ENCODE assay signal across 1 cellular context in genomic region chr9:124659099-124659659, GRCh38.
TF ChIP-seq lines count a peak whose summit lies in the region.

No MANE protein-coding gene starts in this region.

TF ChIP-seq in K562, 482 proteins besides CTCF, POLR2A, EP300 and RAD21 (continued from another document and continues in another):
- TF ChIP-seq ETS2 (tag; IDR thresholded peaks at IDR 0.05; ENCODE audit: borderline replicate concordance, poor library complexity, severe bottlenecking) (no peak), SNIP1 (IDR thresholded peaks at IDR 0.05; ENCODE audit: low read depth) (no peak), TRIM24 (IDR thresholded peaks at IDR 0.05) (no peak), MEF2A (IDR thresholded peaks at IDR 0.05; ENCODE audit: control insufficient read depth, low read depth, low read length) (no peak), MAZ (CRISPR knock-in tag; conservative IDR thresholded peaks at IDR 0.05 in 1 of 2, IDR thresholded peaks at IDR 0.05 in 1 of 2) (peak; percentile 49 to 61; a peak in 3 of 4 replicates), ZNF282 (CRISPR knock-in tag; IDR thresholded peaks at IDR 0.05) (no peak), ZNF146 (CRISPR knock-in tag; IDR thresholded peaks at IDR 0.05; ENCODE audit: unreplicated experiment) (no peak), SREBF2 (CRISPR knock-in tag; IDR thresholded peaks at IDR 0.05) (no peak), RBM17 (IDR thresholded peaks at IDR 0.05; ENCODE audit: borderline replicate concordance, low read depth, low read length) (no peak), ZNF41 (CRISPR knock-in tag; conservative IDR thresholded peaks at IDR 0.05) (no peak), ZSCAN29 (IDR thresholded peaks at IDR 0.05) (no peak), HDAC8 (tag; IDR thresholded peaks at IDR 0.05) (no peak), GATA2 (CRISPR knock-in tag; IDR thresholded peaks at IDR 0.05) (peak; percentile 27), SP1 (CRISPR knock-in tag; IDR thresholded peaks at IDR 0.05) (0 out of 2 replicates have a peak, but pooled peaks have one; percentile 32), DACH1 (IDR thresholded peaks at IDR 0.05; ENCODE audit: partially characterized antibody) (peak; percentile 44), SRSF9 (IDR thresholded peaks at IDR 0.05; ENCODE audit: borderline replicate concordance, low read depth, low read length) (no peak), BACH1 (tag; IDR thresholded peaks at IDR 0.05) (no peak), DEAF1 (CRISPR knock-in tag; IDR thresholded peaks at IDR 0.05) (no peak), NFYB (IDR thresholded peaks at IDR 0.05; ENCODE audit: extremely low read depth, insufficient read length) (no peak), MYBL2 (IDR thresholded peaks at IDR 0.05; ENCODE audit: low read depth) (no peak; the same call in 1 of the 2 replicates), MYBL2 (CRISPR knock-in tag; IDR thresholded peaks at IDR 0.05; ENCODE audit: borderline replicate concordance) (no peak), HDGF (IDR thresholded peaks at IDR 0.05) (no peak), ZNF133 (CRISPR knock-in tag; IDR thresholded peaks at IDR 0.05) (no peak), MCM7 (IDR thresholded peaks at IDR 0.05) (no peak), TEAD4 (IDR thresholded peaks at IDR 0.05; ENCODE audit: low read length) (peak; percentile 74; the same call in 1 of the 2 replicates), TEAD4 (CRISPR knock-in tag; IDR thresholded peaks at IDR 0.05; ENCODE audit: borderline replicate concordance) (no peak), GABPA (tag; conservative IDR thresholded peaks at IDR 0.05; ENCODE audit: low read depth) (peak; percentile 53; the same call in 1 of the 2 replicates), TCF3 (CRISPR knock-in tag; IDR thresholded peaks at IDR 0.05) (peak; percentile 75), NCOA1 (IDR thresholded peaks at IDR 0.05; ENCODE audit: low read depth) (no peak; the same call in 1 of the 2 replicates), TRIM28 (IDR thresholded peaks at IDR 0.05) (no peak), ZNF274 (IDR thresholded peaks at IDR 0.05; ENCODE audit: borderline replicate concordance, low read depth, low read length) (no peak), ZSCAN32 (CRISPR knock-in tag; IDR thresholded peaks at IDR 0.05) (no peak), HSF4 (CRISPR knock-in tag; IDR thresholded peaks at IDR 0.05; ENCODE audit: borderline replicate concordance) (no peak), MED1 (CRISPR knock-in tag; IDR thresholded peaks at IDR 0.05; ENCODE audit: borderline replicate concordance) (no peak), MAFK (IDR thresholded peaks at IDR 0.05; ENCODE audit: low read length) (no peak), KAT8 (IDR thresholded peaks at IDR 0.05; ENCODE audit: low read depth) (no peak), KDM2B (CRISPR knock-in tag; IDR thresholded peaks at IDR 0.05) (no peak), GATAD2B (IDR thresholded peaks at IDR 0.05; ENCODE audit: borderline replicate concordance) (no peak; the same call in 1 of the 2 replicates), RBM15 (IDR thresholded peaks at IDR 0.05; ENCODE audit: insufficient read depth, low read length) (no peak), ZNF354B (CRISPR knock-in tag; IDR thresholded peaks at IDR 0.05) (no peak), HNRNPLL (IDR thresholded peaks at IDR 0.05; ENCODE audit: low read depth, low read length, poor library complexity, severe bottlenecking) (no peak), C11orf30 (IDR thresholded peaks at IDR 0.05; ENCODE audit: low read depth) (no peak), PML (IDR thresholded peaks at IDR 0.05; ENCODE audit: low read length) (peak; percentile 52; the same call in 1 of the 2 replicates), PHB (CRISPR knock-in tag; IDR thresholded peaks at IDR 0.05) (no peak), PTRF (tag; IDR thresholded peaks at IDR 0.05) (no peak), NRF1 (conservative IDR thresholded peaks at IDR 0.05 in 1 of 2, IDR thresholded peaks at IDR 0.05 in 1 of 2) (peak; percentile 89 to 91)
- TF ChIP-seq, protein P1, sequence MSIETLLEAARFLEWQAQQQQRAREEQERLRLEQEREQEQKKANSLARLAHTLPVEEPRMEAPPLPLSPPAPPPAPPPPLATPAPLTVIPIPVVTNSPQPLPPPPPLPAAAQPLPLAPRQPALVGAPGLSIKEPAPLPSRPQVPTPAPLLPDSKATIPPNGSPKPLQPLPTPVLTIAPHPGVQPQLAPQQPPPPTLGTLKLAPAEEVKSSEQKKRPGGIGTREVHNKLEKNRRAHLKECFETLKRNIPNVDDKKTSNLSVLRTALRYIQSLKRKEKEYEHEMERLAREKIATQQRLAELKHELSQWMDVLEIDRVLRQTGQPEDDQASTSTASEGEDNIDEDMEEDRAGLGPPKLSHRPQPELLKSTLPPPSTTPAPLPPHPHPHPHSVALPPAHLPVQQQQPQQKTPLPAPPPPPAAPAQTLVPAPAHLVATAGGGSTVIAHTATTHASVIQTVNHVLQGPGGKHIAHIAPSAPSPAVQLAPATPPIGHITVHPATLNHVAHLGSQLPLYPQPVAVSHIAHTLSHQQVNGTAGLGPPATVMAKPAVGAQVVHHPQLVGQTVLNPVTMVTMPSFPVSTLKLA (conservative IDR thresholded peaks at IDR 0.05), result peak; percentile 18 to 66; a peak in 3 of 4 replicates
- TF ChIP-seq, protein P2, sequence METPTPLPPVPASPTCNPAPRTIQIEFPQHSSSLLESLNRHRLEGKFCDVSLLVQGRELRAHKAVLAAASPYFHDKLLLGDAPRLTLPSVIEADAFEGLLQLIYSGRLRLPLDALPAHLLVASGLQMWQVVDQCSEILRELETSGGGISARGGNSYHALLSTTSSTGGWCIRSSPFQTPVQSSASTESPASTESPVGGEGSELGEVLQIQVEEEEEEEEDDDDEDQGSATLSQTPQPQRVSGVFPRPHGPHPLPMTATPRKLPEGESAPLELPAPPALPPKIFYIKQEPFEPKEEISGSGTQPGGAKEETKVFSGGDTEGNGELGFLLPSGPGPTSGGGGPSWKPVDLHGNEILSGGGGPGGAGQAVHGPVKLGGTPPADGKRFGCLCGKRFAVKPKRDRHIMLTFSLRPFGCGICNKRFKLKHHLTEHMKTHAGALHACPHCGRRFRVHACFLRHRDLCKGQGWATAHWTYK (CRISPR knock-in tag; IDR thresholded peaks at IDR 0.05), result no peak
- TF ChIP-seq, protein P3, sequence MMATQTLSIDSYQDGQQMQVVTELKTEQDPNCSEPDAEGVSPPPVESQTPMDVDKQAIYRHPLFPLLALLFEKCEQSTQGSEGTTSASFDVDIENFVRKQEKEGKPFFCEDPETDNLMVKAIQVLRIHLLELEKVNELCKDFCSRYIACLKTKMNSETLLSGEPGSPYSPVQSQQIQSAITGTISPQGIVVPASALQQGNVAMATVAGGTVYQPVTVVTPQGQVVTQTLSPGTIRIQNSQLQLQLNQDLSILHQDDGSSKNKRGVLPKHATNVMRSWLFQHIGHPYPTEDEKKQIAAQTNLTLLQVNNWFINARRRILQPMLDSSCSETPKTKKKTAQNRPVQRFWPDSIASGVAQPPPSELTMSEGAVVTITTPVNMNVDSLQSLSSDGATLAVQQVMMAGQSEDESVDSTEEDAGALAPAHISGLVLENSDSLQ (IDR thresholded peaks at IDR 0.05), result peak; percentile 96
- TF ChIP-seq, protein P4, sequence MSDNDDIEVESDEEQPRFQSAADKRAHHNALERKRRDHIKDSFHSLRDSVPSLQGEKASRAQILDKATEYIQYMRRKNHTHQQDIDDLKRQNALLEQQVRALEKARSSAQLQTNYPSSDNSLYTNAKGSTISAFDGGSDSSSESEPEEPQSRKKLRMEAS (CRISPR knock-in tag; IDR thresholded peaks at IDR 0.05), result peak; percentile 40; the same call in 1 of the 2 replicates
- TF ChIP-seq, protein P5, sequence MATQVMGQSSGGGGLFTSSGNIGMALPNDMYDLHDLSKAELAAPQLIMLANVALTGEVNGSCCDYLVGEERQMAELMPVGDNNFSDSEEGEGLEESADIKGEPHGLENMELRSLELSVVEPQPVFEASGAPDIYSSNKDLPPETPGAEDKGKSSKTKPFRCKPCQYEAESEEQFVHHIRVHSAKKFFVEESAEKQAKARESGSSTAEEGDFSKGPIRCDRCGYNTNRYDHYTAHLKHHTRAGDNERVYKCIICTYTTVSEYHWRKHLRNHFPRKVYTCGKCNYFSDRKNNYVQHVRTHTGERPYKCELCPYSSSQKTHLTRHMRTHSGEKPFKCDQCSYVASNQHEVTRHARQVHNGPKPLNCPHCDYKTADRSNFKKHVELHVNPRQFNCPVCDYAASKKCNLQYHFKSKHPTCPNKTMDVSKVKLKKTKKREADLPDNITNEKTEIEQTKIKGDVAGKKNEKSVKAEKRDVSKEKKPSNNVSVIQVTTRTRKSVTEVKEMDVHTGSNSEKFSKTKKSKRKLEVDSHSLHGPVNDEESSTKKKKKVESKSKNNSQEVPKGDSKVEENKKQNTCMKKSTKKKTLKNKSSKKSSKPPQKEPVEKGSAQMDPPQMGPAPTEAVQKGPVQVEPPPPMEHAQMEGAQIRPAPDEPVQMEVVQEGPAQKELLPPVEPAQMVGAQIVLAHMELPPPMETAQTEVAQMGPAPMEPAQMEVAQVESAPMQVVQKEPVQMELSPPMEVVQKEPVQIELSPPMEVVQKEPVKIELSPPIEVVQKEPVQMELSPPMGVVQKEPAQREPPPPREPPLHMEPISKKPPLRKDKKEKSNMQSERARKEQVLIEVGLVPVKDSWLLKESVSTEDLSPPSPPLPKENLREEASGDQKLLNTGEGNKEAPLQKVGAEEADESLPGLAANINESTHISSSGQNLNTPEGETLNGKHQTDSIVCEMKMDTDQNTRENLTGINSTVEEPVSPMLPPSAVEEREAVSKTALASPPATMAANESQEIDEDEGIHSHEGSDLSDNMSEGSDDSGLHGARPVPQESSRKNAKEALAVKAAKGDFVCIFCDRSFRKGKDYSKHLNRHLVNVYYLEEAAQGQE (CRISPR knock-in tag; IDR thresholded peaks at IDR 0.05; ENCODE audit: low read depth), result no peak
- TF ChIP-seq, protein P6, sequence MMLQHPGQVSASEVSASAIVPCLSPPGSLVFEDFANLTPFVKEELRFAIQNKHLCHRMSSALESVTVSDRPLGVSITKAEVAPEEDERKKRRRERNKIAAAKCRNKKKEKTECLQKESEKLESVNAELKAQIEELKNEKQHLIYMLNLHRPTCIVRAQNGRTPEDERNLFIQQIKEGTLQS (IDR thresholded peaks at IDR 0.05), result peak; percentile 14; the same call in 1 of the 2 replicates
- TF ChIP-seq, protein P6 (CRISPR knock-in tag; conservative IDR thresholded peaks at IDR 0.05), result no peak
- TF ChIP-seq, protein P7, sequence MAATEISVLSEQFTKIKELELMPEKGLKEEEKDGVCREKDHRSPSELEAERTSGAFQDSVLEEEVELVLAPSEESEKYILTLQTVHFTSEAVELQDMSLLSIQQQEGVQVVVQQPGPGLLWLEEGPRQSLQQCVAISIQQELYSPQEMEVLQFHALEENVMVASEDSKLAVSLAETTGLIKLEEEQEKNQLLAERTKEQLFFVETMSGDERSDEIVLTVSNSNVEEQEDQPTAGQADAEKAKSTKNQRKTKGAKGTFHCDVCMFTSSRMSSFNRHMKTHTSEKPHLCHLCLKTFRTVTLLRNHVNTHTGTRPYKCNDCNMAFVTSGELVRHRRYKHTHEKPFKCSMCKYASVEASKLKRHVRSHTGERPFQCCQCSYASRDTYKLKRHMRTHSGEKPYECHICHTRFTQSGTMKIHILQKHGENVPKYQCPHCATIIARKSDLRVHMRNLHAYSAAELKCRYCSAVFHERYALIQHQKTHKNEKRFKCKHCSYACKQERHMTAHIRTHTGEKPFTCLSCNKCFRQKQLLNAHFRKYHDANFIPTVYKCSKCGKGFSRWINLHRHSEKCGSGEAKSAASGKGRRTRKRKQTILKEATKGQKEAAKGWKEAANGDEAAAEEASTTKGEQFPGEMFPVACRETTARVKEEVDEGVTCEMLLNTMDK (IDR thresholded peaks at IDR 0.05; ENCODE audit: borderline replicate concordance, insufficient read depth, low read depth, low read length, poor library complexity, severe bottlenecking), result no peak
- TF ChIP-seq, protein P8, sequence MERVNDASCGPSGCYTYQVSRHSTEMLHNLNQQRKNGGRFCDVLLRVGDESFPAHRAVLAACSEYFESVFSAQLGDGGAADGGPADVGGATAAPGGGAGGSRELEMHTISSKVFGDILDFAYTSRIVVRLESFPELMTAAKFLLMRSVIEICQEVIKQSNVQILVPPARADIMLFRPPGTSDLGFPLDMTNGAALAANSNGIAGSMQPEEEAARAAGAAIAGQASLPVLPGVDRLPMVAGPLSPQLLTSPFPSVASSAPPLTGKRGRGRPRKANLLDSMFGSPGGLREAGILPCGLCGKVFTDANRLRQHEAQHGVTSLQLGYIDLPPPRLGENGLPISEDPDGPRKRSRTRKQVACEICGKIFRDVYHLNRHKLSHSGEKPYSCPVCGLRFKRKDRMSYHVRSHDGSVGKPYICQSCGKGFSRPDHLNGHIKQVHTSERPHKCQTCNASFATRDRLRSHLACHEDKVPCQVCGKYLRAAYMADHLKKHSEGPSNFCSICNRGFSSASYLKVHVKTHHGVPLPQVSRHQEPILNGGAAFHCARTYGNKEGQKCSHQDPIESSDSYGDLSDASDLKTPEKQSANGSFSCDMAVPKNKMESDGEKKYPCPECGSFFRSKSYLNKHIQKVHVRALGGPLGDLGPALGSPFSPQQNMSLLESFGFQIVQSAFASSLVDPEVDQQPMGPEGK (CRISPR knock-in tag; IDR thresholded peaks at IDR 0.05; ENCODE audit: borderline replicate concordance), result no peak
- TF ChIP-seq, protein P9, sequence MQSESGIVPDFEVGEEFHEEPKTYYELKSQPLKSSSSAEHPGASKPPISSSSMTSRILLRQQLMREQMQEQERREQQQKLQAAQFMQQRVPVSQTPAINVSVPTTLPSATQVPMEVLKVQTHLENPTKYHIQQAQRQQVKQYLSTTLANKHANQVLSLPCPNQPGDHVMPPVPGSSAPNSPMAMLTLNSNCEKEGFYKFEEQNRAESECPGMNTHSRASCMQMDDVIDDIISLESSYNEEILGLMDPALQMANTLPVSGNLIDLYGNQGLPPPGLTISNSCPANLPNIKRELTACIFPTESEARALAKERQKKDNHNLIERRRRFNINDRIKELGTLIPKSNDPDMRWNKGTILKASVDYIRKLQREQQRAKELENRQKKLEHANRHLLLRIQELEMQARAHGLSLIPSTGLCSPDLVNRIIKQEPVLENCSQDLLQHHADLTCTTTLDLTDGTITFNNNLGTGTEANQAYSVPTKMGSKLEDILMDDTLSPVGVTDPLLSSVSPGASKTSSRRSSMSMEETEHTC (IDR thresholded peaks at IDR 0.05), result peak; percentile 50; the same call in 1 of the 2 replicates
- TF ChIP-seq, protein P10, sequence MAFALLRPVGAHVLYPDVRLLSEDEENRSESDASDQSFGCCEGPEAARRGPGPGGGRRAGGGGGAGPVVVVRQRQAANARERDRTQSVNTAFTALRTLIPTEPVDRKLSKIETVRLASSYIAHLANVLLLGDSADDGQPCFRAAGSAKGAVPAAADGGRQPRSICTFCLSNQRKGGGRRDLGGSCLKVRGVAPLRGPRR (CRISPR knock-in tag; IDR thresholded peaks at IDR 0.05), result no peak
